In genomic region chr5:12695651-12696050, GRCh38 we compare ENCODE assay signal across 33 cellular contexts.
"Had no signal": no experiment of that assay in that cellular context is flagged by ENCODE, and none has a peak within 500 bp of the region (broad histone marks: within the 10 kb centered on the region; RNA-seq: fewer than 3 reads in every experiment).

No MANE protein-coding gene starts in this region.

- H3K4me3 ChIP-seq: adrenal gland, ascending aorta, body of pancreas, breast epithelium, cardiac muscle cell had no signal

- ATAC-seq: activated naive CD4-positive, alpha-beta T cell treated with anti-CD3 and anti-CD28 coated beads, Interleukin-2, amount 50 U/mL, for 72 hours; activated naive CD8-positive, alpha-beta T cell treated with anti-CD3 and anti-CD28 coated beads, Interleukin-2, amount 50 U/mL, for 24 hours; activated T-cell treated with anti-CD3 and anti-CD28 coated beads, Interleukin-2, amount 50 U/mL, for 4 hours; activated T-cell treated with anti-CD3 and anti-CD28 coated beads, Interleukin-2, amount 50 U/mL, for 72 hours; activated T-helper 17 cell treated with anti-CD3 and anti-CD28 coated beads, Interleukin-2, amount 50 U/mL, for 72 hours; body of pancreas had no signal

- H3K9me3 ChIP-seq: adrenal gland, ascending aorta, body of pancreas, breast epithelium had no signal

- H3K27me3 ChIP-seq: adrenal gland, ascending aorta, body of pancreas, brain microvascular endothelial cell, breast epithelium, cardiac muscle cell had no signal

- FAIRE-seq: astrocyte, bronchial epithelial cell had no signal

- DNase-seq: activated effector memory CD4-positive, alpha-beta T cell treated with anti-CD3 and anti-CD28 coated beads, Interleukin-2, amount 50 U/mL, for 16 hours; activated effector memory CD4-positive, alpha-beta T cell treated with Interleukin-2 at 50 U/mL for 16 hours; activated gamma-delta T cell; activated gamma-delta T cell treated with Interleukin-2 at 50 U/mL for 16 hours; activated naive CD4-positive, alpha-beta T cell; activated naive CD4-positive, alpha-beta T cell treated with anti-CD3 and anti-CD28 coated beads for 36 hours; activated naive CD4-positive, alpha-beta T cell treated with anti-CD3 and anti-CD28 coated beads, Interleukin-2, amount 10 ng/mL, durations not matched to agents 7 days and 5 days; activated naive CD4-positive, alpha-beta T cell treated with anti-CD3 and anti-CD28 coated beads, Interleukin-2, amount 50 U/mL, for 16 hours; activated naive CD4-positive, alpha-beta T cell treated with Interleukin-2 at 50 U/mL for 16 hours; activated naive CD8-positive, alpha-beta T cell treated with anti-CD3 and anti-CD28 coated beads for 36 hours; activated naive CD8-positive, alpha-beta T cell treated with anti-CD3 and anti-CD28 coated beads, Interleukin-2, amount 10 ng/mL, durations not matched to agents 7 days and 5 days; activated naive CD8-positive, alpha-beta T cell treated with anti-CD3 and anti-CD28 coated beads, Interleukin-2, amount 50 U/mL, for 24 hours; activated T-cell treated with anti-CD3 and anti-CD28 coated beads, Interleukin-2, amount 50 U/mL, for 24 hours; activated T-cell treated with anti-CD3 and anti-CD28 coated beads, Interleukin-2, amount 50 U/mL, for 4 hours; activated T-cell treated with anti-CD3 and anti-CD28 coated beads, Interleukin-2, amount 50 U/mL, for 48 hours; activated T-cell treated with anti-CD3 and anti-CD28 coated beads, Interleukin-2, amount 50 U/mL, for 72 hours; adrenal gland; amniotic stem cell; amygdala; anterior cingulate cortex; aorta; body of pancreas; brain microvascular endothelial cell; caudate nucleus; central memory CD4-positive, alpha-beta T cell; cerebellar nuclear complex had no signal

- H3K36me3 ChIP-seq: adrenal gland, ascending aorta, brain microvascular endothelial cell, breast epithelium, cardiac muscle cell had no signal

- H3K4me1 ChIP-seq: adrenal gland, ascending aorta, body of pancreas, breast epithelium had no signal

- H3K27ac ChIP-seq: adrenal gland, ascending aorta, body of pancreas, brain microvascular endothelial cell, breast epithelium, cardiac muscle cell had no signal
